Comparison of ENCODE assay signal across 2 cellular contexts in genomic region chr19:18794692-18795091, GRCh38.
TF ChIP-seq lines count a peak whose summit lies in the region.

No MANE protein-coding gene starts in this region.

TF ChIP-seq in HepG2, 621 proteins besides CTCF, POLR2A, EP300 and RAD21:
- TF ChIP-seq ZNF768 (CRISPR knock-in tag; IDR thresholded peaks at IDR 0.05) (peak; percentile 89), ZBTB43 (CRISPR knock-in tag; conservative IDR thresholded peaks at IDR 0.05) (no peak)

TF ChIP-seq in H1, 55 proteins besides CTCF, POLR2A, EP300 and RAD21:
- TF ChIP-seq MAX (IDR thresholded peaks at IDR 0.05) (no peak), KDM1A (IDR thresholded peaks at IDR 0.05; ENCODE audit: borderline replicate concordance, low read length) (peak; percentile 55; the same call in 1 of the 2 replicates), BACH1 (IDR thresholded peaks at IDR 0.05; ENCODE audit: low read length) (no peak), EZH2 (IDR thresholded peaks at IDR 0.05; ENCODE audit: low read depth, low read length, severe bottlenecking) (peak; percentile 38), SUZ12 (IDR thresholded peaks at IDR 0.05; ENCODE audit: low read length) (no peak)
